ENCODE assay signal across 34 cellular contexts in the genomic region with DNA sequence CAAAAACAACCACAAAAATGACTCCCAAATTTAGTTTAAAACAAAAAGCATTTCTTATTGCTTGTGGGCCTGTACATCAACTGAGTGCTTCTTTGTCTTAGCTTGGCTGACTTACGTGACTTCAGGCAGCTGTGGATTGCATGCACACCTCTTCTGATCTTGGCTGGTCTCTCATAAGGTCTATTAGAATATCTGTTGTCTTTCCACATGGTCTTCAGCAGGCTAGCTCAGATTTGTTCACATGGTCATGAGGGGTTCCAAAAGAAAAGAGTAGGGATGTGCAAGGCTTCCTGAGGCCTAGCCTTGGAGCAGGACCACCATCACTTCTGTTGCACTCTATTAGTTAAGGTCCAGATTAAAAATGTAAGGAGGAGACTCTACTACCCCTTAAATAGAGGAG.
"Had no signal": no experiment of that assay in that cellular context is flagged by ENCODE, and none has a peak within 500 bp of the region (broad histone marks: within the 10 kb centered on the region; RNA-seq: fewer than 3 reads in every experiment).

No MANE protein-coding gene starts in this region.

- H3K9me3 ChIP-seq: MG63 had no signal

- H3K27me3 ChIP-seq: MG63 had no signal

- H3K36me3 ChIP-seq: MG63 had no signal

- DNase-seq: Karpas-422, Kasumi-1, MG63, MV-4-11, NCI-H1048, NCI-H1092, NCI-H1092 treated with DMSO at 0.1 percent for 48 hours, NCI-H1105, NCI-H1105 treated with DMSO at 0.1 percent for 48 hours, NCI-H1417, NCI-H1417 treated with DMSO at 0.1 percent for 48 hours, NCI-H1436, NCI-H1436 treated with DMSO at 0.1 percent for 48 hours, NCI-H146, NCI-H1694, NCI-H1694 treated with DMSO at 0.1 percent for 48 hours, NCI-H187, NCI-H187 treated with DMSO at 0.1 percent for 48 hours, NCI-H1930, NCI-H2029, NCI-H2029 treated with DMSO at 0.1 percent for 48 hours, NCI-H2081, NCI-H2081 treated with DMSO at 0.1 percent for 48 hours, NCI-H2107, NCI-H2171, NCI-H2171 treated with DMSO at 0.1 percent for 48 hours, NCI-H2227 treated with DMSO at 0.1 percent for 48 hours, NCI-H226, NCI-H345, NCI-H446, NCI-H446 treated with DMSO at 0.1 percent for 48 hours, NCI-H510A, NCI-H510A treated with DMSO at 0.1 percent for 48 hours, NCI-H524 had no signal

- H3K4me3 ChIP-seq: MG63 had no signal
